Comparison of ENCODE assay signal across 9 cellular contexts in the genomic region with DNA sequence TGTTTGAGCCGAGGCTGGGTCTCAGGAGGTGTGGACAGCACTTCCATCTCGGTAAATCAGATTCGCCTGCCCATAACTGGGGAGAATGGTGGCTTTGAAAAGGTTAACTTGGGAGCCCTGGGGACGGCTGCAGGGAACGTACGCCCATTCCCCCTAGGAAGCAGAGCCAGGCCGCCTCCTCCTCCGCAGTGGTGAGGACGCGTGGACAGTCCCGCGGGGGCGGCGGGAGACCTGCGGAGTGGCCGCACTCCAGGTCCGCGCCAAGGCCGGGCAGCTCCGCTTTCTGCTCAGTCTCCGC. TPM values are rescaled to one million over a fixed set of nuclear protein-coding genes. Genes with fewer than 3 reads are reported as not detected.
DNase-seq lines count a peak whose midpoint lies in the region; ATAC-seq and TF ChIP-seq lines count a peak whose summit lies in the region.
"Had no signal": no experiment of that assay in that cellular context is flagged by ENCODE, and none has a peak within 500 bp of the region (broad histone marks: within the 10 kb centered on the region; RNA-seq: fewer than 3 reads in every experiment).

No MANE protein-coding gene starts in this region.

- peaks cover 56% of the 10 kb centered on the region for H3K27me3 Mint-ChIP-seq in activated B cell treated with CpG ODN at 0.5 μM for 24 hours
- peaks cover 80% of the 10 kb centered on the region for H3K27me3 Mint-ChIP-seq in stimulated activated naive CD8-positive, alpha-beta T cell treated with anti-CD3 and anti-CD28 coated beads, Interleukin-15, amount 100 ng/mL, for 72 hours

- H4K20me1 ChIP-seq in HCT116 (ENCODE audit: insufficient read depth) = no peaks in the 10 kb centered on the region

- peak; percentile 81 for DNase-seq in GM03348 (ENCODE audit: low spot score)
- peak; percentile 40 for DNase-seq in HCT116 (ENCODE audit: low read depth, low spot score)
- DNase-seq in activated B cell treated with CpG ODN at 0.5 μM for 24 hours = no peak
- no peak for DNase-seq in stimulated activated naive CD8-positive, alpha-beta T cell treated with anti-CD3 and anti-CD28 coated beads, Interleukin-15, amount 100 ng/mL, for 72 hours
- DNase-seq in ACHN = no peak
- DNase-seq in NCI-H748 (lab: John Stamatoyannopoulos, UW; ENCODE audit: unreplicated experiment) = no peak
- no peak for DNase-seq in erythroblast (lab: John Stamatoyannopoulos, UW)

- no peak for TF ChIP-seq RAD21 in HCT116 (IDR thresholded peaks at IDR 0.05; ENCODE audit: low read depth)

- ATAC-seq in HCT116 = peak; percentile 94
- ATAC-seq in activated B cell treated with CpG ODN at 0.5 μM for 24 hours (ENCODE audit: low read depth) = no peak
- peak; percentile 61 for ATAC-seq in stimulated activated naive CD8-positive, alpha-beta T cell treated with anti-CD3 and anti-CD28 coated beads, Interleukin-15, amount 100 ng/mL, for 72 hours

- intact Hi-C loops in HCT116 (cut with micrococcal nuclease) = loop anchor here (1.0 to 10.0 kb wide), 6 partner anchors 279 to 825 kb away; no protein-coding TSS in a partner anchor
- intact Hi-C loops in activated B cell treated with CpG ODN at 0.5 μM for 24 hours (cut with micrococcal nuclease) = loop anchor here (1.0 kb wide), 1 partner anchor 818 kb away; no protein-coding TSS in a partner anchor

- POLR2A ChIA-PET in HCT116 (lab: Charles Lee) (no interaction called here), activated B cell treated with CpG ODN at 0.5 μM for 24 hours (lab: Charles Lee) (interaction anchor here (0.5 kb wide), 1 partner anchor 55 kb away, joined by 9 read pairs; no protein-coding TSS in a partner anchor)

- H3K9me3 Mint-ChIP-seq in activated B cell treated with CpG ODN at 0.5 μM for 24 hours = no peaks in the 10 kb centered on the region
- no peaks in the 10 kb centered on the region for H3K9me3 Mint-ChIP-seq in stimulated activated naive CD8-positive, alpha-beta T cell treated with anti-CD3 and anti-CD28 coated beads, Interleukin-15, amount 100 ng/mL, for 72 hours

- no peak for TF ChIP-seq POLR2A in HCT116 (IDR thresholded peaks at IDR 0.05; ENCODE audit: borderline replicate concordance, extremely low read depth, insufficient read depth, insufficient read length)
- TF ChIP-seq POLR2A in erythroblast (IDR thresholded peaks at IDR 0.05; ENCODE audit: low read length) = no peak

- no peaks in the 10 kb centered on the region for H3K9me2 ChIP-seq in HCT116 (ENCODE audit: insufficient read depth)

- H3K4me2 ChIP-seq in HCT116 (ENCODE audit: low read length) = peak overlapping the region; percentile 72

- peak overlapping the region; percentile 21 to 42 for H3K4me3 ChIP-seq in HCT116 (replicated peaks in 1 of 2; ENCODE audit: low read depth in 1 of 2, low read length in 2 of 2)
- peak overlapping the region; percentile 80 for H3K4me3 ChIP-seq in iPS-15b (ENCODE audit: low read depth, low read length)

- H3K9ac ChIP-seq in HCT116 (ENCODE audit: low read length) (no peak overlapping the region), iPS-15b (ENCODE audit: low read depth, low read length) (peak overlapping the region; percentile 54)

- H3K9me3 ChIP-seq in HCT116 (ENCODE audit: control insufficient read depth in 1 of 2, insufficient read depth in 1 of 2, low read depth in 1 of 2, low read length in 2 of 2) (no peaks in the 10 kb centered on the region), iPS-15b (ENCODE audit: control insufficient read depth, insufficient read depth, low read length) (no peaks in the 10 kb centered on the region)

- H3K4me1 Mint-ChIP-seq in activated B cell treated with CpG ODN at 0.5 μM for 24 hours = peaks cover 30% of the 10 kb centered on the region
- peaks cover 43% of the 10 kb centered on the region for H3K4me1 Mint-ChIP-seq in stimulated activated naive CD8-positive, alpha-beta T cell treated with anti-CD3 and anti-CD28 coated beads, Interleukin-15, amount 100 ng/mL, for 72 hours

- TF ChIP-seq CTCF in HCT116 (IDR thresholded peaks at IDR 0.05 in 2 of 3, conservative IDR thresholded peaks at IDR 0.05 in 1 of 3; ENCODE audit: borderline replicate concordance in 1 of 3, insufficient read depth in 1 of 3, low read depth in 2 of 3, low read length in 2 of 3) (peak in 2 of 3 experiments; percentile 67 to 73; a peak in 4 of 6 replicates), activated B cell treated with CpG ODN at 0.5 μM for 24 hours (IDR thresholded peaks at IDR 0.05) (no peak)

- no peak overlapping the region for H3K27ac Mint-ChIP-seq in activated B cell treated with CpG ODN at 0.5 μM for 24 hours
- no peak overlapping the region for H3K27ac Mint-ChIP-seq in stimulated activated naive CD8-positive, alpha-beta T cell treated with anti-CD3 and anti-CD28 coated beads, Interleukin-15, amount 100 ng/mL, for 72 hours

- no peak overlapping the region for H3K27ac ChIP-seq in HCT116 (ENCODE audit: low read depth, low read length)

- H2AFZ ChIP-seq in HCT116 (ENCODE audit: low read depth, low read length, poor library complexity, severe bottlenecking) = peak overlapping the region; percentile 79

- CTCF ChIA-PET in HCT116 (lab: Charles Lee) (interaction anchor here (0.7 to 1.8 kb wide), 4 partner anchors 8 to 669 kb away, joined by 3 to 24 read pairs (median 8); no protein-coding TSS in a partner anchor), activated B cell treated with CpG ODN at 0.5 μM for 24 hours (lab: Charles Lee) (interaction anchor here (0.6 to 1.7 kb wide), 8 partner anchors 10 to 831 kb away, joined by 3 to 6 read pairs (median 4); no protein-coding TSS in a partner anchor)

- H3K36me3 ChIP-seq in HCT116 (ENCODE audit: control insufficient read depth in 1 of 2, insufficient read depth in 2 of 2, low read length in 2 of 2) = no peaks in the 10 kb centered on the region
- peaks cover 4% of the 10 kb centered on the region for H3K36me3 ChIP-seq in iPS-15b (ENCODE audit: control insufficient read depth, insufficient read depth, low read length)

- no peaks in the 10 kb centered on the region for H3K79me2 ChIP-seq in HCT116 (ENCODE audit: insufficient read depth, low read length)

- RAD21 ChIA-PET in HCT116 (lab: Charles Lee; ENCODE audit: low non-redundant PET in 1 of 2, low total read pairs in 2 of 2, uncharacterized antibody in 2 of 2, unreplicated experiment in 2 of 2) = interaction anchor here (0.6 to 1.7 kb wide), 4 partner anchors 342 to 1678 kb away, joined by 3 to 8 read pairs (median 5); no protein-coding TSS in a partner anchor

- in situ Hi-C loops in ACHN (cut with HindIII; ENCODE audit: low pct_ligation_motif_present, low pct_unique_long_range_greater_than_20kb, low sequenced_read_pairs) = no loop called here

- peaks cover 13% of the 10 kb centered on the region; the same call in 1 of the 2 replicates for H3K27me3 ChIP-seq in HCT116 (ENCODE audit: insufficient read depth, low read length)
- H3K27me3 ChIP-seq in iPS-15b (ENCODE audit: control insufficient read depth, insufficient read depth, low read length) = no peaks in the 10 kb centered on the region

- H3K36me3 Mint-ChIP-seq in activated B cell treated with CpG ODN at 0.5 μM for 24 hours (ENCODE audit: low read depth) = no peaks in the 10 kb centered on the region

- peak overlapping the region; percentile 64 for H3K4me3 Mint-ChIP-seq in activated B cell treated with CpG ODN at 0.5 μM for 24 hours
- peak overlapping the region; percentile 59 to 79 for H3K4me3 Mint-ChIP-seq in stimulated activated naive CD8-positive, alpha-beta T cell treated with anti-CD3 and anti-CD28 coated beads, Interleukin-15, amount 100 ng/mL, for 72 hours

- peaks cover 0 to 9% of the 10 kb centered on the region in 2 experiments; a peak in 3 of 4 replicates for H3K4me1 ChIP-seq in HCT116 (ENCODE audit: control insufficient read depth in 1 of 2, insufficient read depth in 2 of 2, low read length in 2 of 2)
- H3K4me1 ChIP-seq in iPS-15b (ENCODE audit: control insufficient read depth, insufficient read depth, low read length) = peaks cover 20% of the 10 kb centered on the region

- no TSS peak for BruUV-seq in HCT116 (replicated peaks; lab: Mats Ljungman, UMichigan)

TF ChIP-seq in HCT116, 20 proteins besides CTCF, POLR2A, EP300 and RAD21:
- peak; percentile 69 for TF ChIP-seq EGR1 (IDR thresholded peaks at IDR 0.05; ENCODE audit: low read depth)
- TF ChIP-seq EZH2phosphoT487 (IDR thresholded peaks at IDR 0.05; ENCODE audit: borderline replicate concordance) = no peak
- no peak for TF ChIP-seq FOSL1 (IDR thresholded peaks at IDR 0.05; ENCODE audit: low read depth)
TF ChIP-seq in HCT116: peak in this region for 1.

RNA-seq across cellular contexts. Expression of a gene that starts 0.8 kb away (rescaled TPM):
- total RNA-seq in HCT116 (2021; ENCODE audit: unreplicated experiment) = not detected
- polyA plus RNA-seq in HCT116 (2012) = not detected in 2 replicates
- not detected in 2 replicates for total RNA-seq in activated B cell treated with CpG ODN at 0.5 μM for 24 hours
- total RNA-seq: M059J had no signal

Comparison
In these comparisons a context has a peak if more than half of its experiments do, and no peak if none do; other contexts are left out.
1. DNase-seq: peak in GM03348 (single experiment) and HCT116 (single experiment); none in activated B cell treated with CpG ODN at 0.5 μM for 24 hours (single experiment), stimulated activated naive CD8-positive, alpha-beta T cell treated with anti-CD3 and anti-CD28 coated beads, Interleukin-15, amount 100 ng/mL, for 72 hours (0 of 2), ACHN (single experiment), NCI-H748 (single experiment) and erythroblast (0 of 2).